In the genomic region with DNA sequence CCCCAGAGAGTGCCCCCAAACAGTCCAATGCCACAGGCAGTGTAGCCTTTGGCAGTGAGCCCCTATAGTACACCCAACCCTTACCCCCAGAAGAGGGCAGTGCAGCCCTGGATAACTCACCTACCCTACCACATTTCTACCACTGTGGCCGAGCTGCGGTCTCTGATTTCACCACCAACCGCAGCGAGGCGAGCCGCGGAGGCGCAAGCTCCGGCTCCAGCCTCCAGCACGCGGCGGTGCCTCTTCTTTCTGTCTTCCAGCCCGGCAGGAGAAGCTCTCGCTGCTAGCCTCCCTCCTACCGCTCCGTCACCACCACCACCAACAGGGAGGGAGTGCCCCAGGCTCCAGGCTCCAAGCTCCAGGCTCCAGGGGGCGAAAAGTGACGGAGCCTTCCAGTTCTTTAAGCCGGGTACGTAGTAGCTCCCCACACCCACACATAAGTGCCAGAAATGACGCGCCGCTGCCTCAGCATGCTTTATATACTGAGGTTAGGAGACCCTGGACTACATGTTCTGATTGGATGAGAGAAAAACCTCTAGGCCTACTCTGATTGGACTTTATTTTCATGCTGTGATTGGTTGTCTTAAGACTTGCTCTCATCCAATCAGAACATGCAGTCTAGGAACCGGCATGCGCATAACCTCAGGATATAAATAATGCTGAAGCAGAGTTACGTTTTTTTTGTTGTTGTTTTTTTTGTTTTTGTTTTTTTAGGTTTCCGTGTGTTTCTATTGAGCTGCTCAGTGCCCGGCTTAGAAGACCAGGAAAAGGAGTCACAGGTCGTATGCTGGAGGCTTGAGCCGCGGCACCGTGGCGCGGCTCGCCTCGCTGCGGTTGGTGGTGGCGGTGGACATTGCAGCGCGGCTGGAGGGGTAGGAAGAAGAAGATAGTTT, we compare ENCODE assay signal across 8 cellular contexts. TPM values are rescaled to one million over a fixed set of nuclear protein-coding genes. Genes with fewer than 3 reads are reported as not detected.
DNase-seq lines count a peak whose midpoint lies in the region; ATAC-seq, FAIRE-seq and TF ChIP-seq lines count a peak whose summit lies in the region.

A gene (plus strand): TSS at position 645 of the 893 bp plus-strand sequence.

- FAIRE-seq in keratinocyte (lab: Jason Lieb, UNC) = no peak

- TF ChIP-seq CTCF in DND-41 (IDR thresholded peaks at IDR 0.05; ENCODE audit: borderline replicate concordance, extremely low read depth, low read length, poor library complexity, severe bottlenecking) (peak; percentile 73), ascending aorta (IDR thresholded peaks at IDR 0.05) (peak; percentile 9 to 41 (median 35)), keratinocyte (optimal IDR thresholded peaks at IDR 0.05 in 1 of 3, IDR thresholded peaks at IDR 0.05 in 1 of 3, conservative IDR thresholded peaks at IDR 0.05 in 1 of 3; ENCODE audit: extremely low read depth in 1 of 3, insufficient read depth in 2 of 3, low read length in 3 of 3) (peak; percentile 39 to 77 (median 62)), coronary artery (IDR thresholded peaks at IDR 0.05) (no peak), sigmoid colon (IDR thresholded peaks at IDR 0.05) (peak in 1 of 4 experiments; percentile 51)

- H3K4me1 ChIP-seq in DND-41 (ENCODE audit: insufficient read depth, low read length) = peaks cover 7% of the 10 kb centered on the region; the same call in 1 of the 2 replicates
- H3K4me1 ChIP-seq in ascending aorta = no peaks in the 10 kb centered on the region
- H3K4me1 ChIP-seq in keratinocyte (ENCODE audit: control insufficient read depth, extremely low read depth, insufficient read depth, low read length) = no peaks in the 10 kb centered on the region
- no peaks in the 10 kb centered on the region for H3K4me1 ChIP-seq in sigmoid colon

- H4K20me1 ChIP-seq in DND-41 (ENCODE audit: insufficient read depth, low read length) = no peaks in the 10 kb centered on the region; the same call in 1 of the 2 replicates
- no peaks in the 10 kb centered on the region for H4K20me1 ChIP-seq in keratinocyte (ENCODE audit: control insufficient read depth, extremely low read depth, insufficient read depth, low read length)

- H3K9ac ChIP-seq in DND-41 (ENCODE audit: low read depth, low read length) (no peak within 1 kb of the TSS), keratinocyte (ENCODE audit: control insufficient read depth, extremely low read depth, insufficient read depth, low read length) (peak within 1 kb of the TSS; percentile 22)

- H3K4me2 ChIP-seq in DND-41 (ENCODE audit: insufficient read depth, low read length) (peak within 1 kb of the TSS; percentile 45; the same call in 1 of the 2 replicates), keratinocyte (ENCODE audit: control insufficient read depth, extremely low read depth, insufficient read depth, low read depth, low read length) (no peak within 1 kb of the TSS)

- H3K36me3 ChIP-seq in DND-41 (ENCODE audit: insufficient read depth, low read length) (no peaks in the 10 kb centered on the region), ascending aorta (no peaks in the 10 kb centered on the region), keratinocyte (ENCODE audit: control insufficient read depth in 2 of 2, extremely low read depth in 1 of 2, insufficient read depth in 2 of 2, low read length in 2 of 2) (no peaks in the 10 kb centered on the region), sigmoid colon (no peaks in the 10 kb centered on the region)

- intact Hi-C loops in ascending aorta (cut with DNase I) (no loop called here), sigmoid colon (cut with DNase I) (no loop called here)

- H2AFZ ChIP-seq in DND-41 (ENCODE audit: low read depth, low read length) (no peak within 1 kb of the TSS), keratinocyte (ENCODE audit: control insufficient read depth, low read length) (no peak within 1 kb of the TSS)

- H3K79me2 ChIP-seq in DND-41 (ENCODE audit: insufficient read depth, low read length) (no peaks in the 10 kb centered on the region), keratinocyte (ENCODE audit: control insufficient read depth, insufficient read depth, low read length) (no peaks in the 10 kb centered on the region)

- H3K27me3 ChIP-seq in DND-41 (ENCODE audit: insufficient read depth, low read length, poor library complexity) (peaks cover 13% of the 10 kb centered on the region), ascending aorta (no peaks in the 10 kb centered on the region), keratinocyte (ENCODE audit: control insufficient read depth, extremely low read depth, insufficient read depth, low read length) (no peaks in the 10 kb centered on the region), sigmoid colon (no peaks in the 10 kb centered on the region)

- H3K27ac ChIP-seq in DND-41 (ENCODE audit: low read length) (no peak within 1 kb of the TSS), ascending aorta (no peak within 1 kb of the TSS), keratinocyte (ENCODE audit: control insufficient read depth, insufficient read depth, low read length) (no peak within 1 kb of the TSS), coronary artery (no peak within 1 kb of the TSS), sigmoid colon (no peak within 1 kb of the TSS)

- no peaks in the 10 kb centered on the region for H3K9me3 ChIP-seq in DND-41 (ENCODE audit: insufficient read depth, low read length, severe bottlenecking)
- H3K9me3 ChIP-seq in ascending aorta = no peaks in the 10 kb centered on the region
- H3K9me3 ChIP-seq in keratinocyte (ENCODE audit: control insufficient read depth, low read depth, low read length) = no peaks in the 10 kb centered on the region
- H3K9me3 ChIP-seq in sigmoid colon = no peaks in the 10 kb centered on the region

- TF ChIP-seq POLR2A in sigmoid colon (IDR thresholded peaks at IDR 0.05) = no peak

- WGBS in sigmoid colon, 2 donors = 44 to 74% methylated on average over 40 of the region's 40 CpGs

- peak; percentile 68 for DNase-seq in DND-41
- DNase-seq in KG1 (lab: John Stamatoyannopoulos, UW) = peak; percentile 64
- DNase-seq in NOMO-1 treated with dmso at 0.1 percent for 144 hours (lab: John Stamatoyannopoulos, UW; ENCODE audit: unreplicated experiment) = peak; percentile 74
- no peak for DNase-seq in ascending aorta (ENCODE audit: low spot score in 2 of 2)
- no peak for DNase-seq in keratinocyte (ENCODE audit: low read depth, low spot score)
- DNase-seq in stimulated activated CD8-positive, alpha-beta memory T cell treated with anti-CD3 and anti-CD28 coated beads, Interleukin-15, amount 100 ng/mL, for 48 hours (ENCODE audit: low read depth in 2 of 2) = peak; percentile 5 to 12
- no peak for DNase-seq in coronary artery (ENCODE audit: low spot score)
- no peak for DNase-seq in sigmoid colon

- H3K4me3 ChIP-seq in DND-41 (ENCODE audit: low read depth in 1 of 2, low read length in 2 of 2) (no peak within 1 kb of the TSS), ascending aorta (peak within 1 kb of the TSS in 1 of 2 donors; percentile 36), keratinocyte (ENCODE audit: control insufficient read depth in 2 of 3, extremely low read depth in 1 of 3, insufficient read depth in 2 of 3, low read depth in 1 of 3, low read length in 3 of 3) (peak within 1 kb of the TSS in 1 of 3 experiments; percentile 12), coronary artery (no peak within 1 kb of the TSS), sigmoid colon (no peak within 1 kb of the TSS)

- peak; percentile 98 for ATAC-seq in DND-41 (ENCODE audit: insufficient read depth, low read depth)

- no peaks in the 10 kb centered on the region for H3K9me1 ChIP-seq in keratinocyte (ENCODE audit: control insufficient read depth, extremely low read depth, insufficient read depth, low read length)

- no peak for TF ChIP-seq EP300 in sigmoid colon (IDR thresholded peaks at IDR 0.05)

- dilution Hi-C loops in keratinocyte (cut with MboI; ENCODE audit: extremely low pct_ligation_motif_present, low sequenced_read_pairs) = no loop called here

RNA-seq across cellular contexts. Expression of the gene that starts here (rescaled TPM):
- not detected for total RNA-seq in ascending aorta
- polyA plus RNA-seq in keratinocyte = not detected in 3 replicates
- not detected for polyA plus RNA-seq in keratinocyte (2011; ENCODE audit: low read depth)
- not detected in 2 replicates for polyA plus RNA-seq in keratinocyte (2011; cell fraction: cytosol; rRNA removed)
- polyA plus RNA-seq in keratinocyte (2011; cell fraction: nucleus; rRNA removed) = not detected in 2 replicates
- polyA plus RNA-seq in keratinocyte (2012; ENCODE audit: low replicate concordance) = not detected in 2 replicates
- not detected in 3 replicates for polyA minus RNA-seq in keratinocyte
- not detected for polyA minus RNA-seq in keratinocyte (2011; cell fraction: cytosol; rRNA and poly(A)+ RNA removed)
- polyA minus RNA-seq in keratinocyte (2011; cell fraction: nucleus; rRNA and poly(A)+ RNA removed) = not detected in 2 replicates
- not detected for total RNA-seq in sigmoid colon
- 1 to 10 TPM in 1 of 3 donors, under 1 TPM in 1, not detected in 1; 0.31 to 1.8 TPM for polyA plus RNA-seq in sigmoid colon

Comparison
In these comparisons a context has a peak if more than half of its experiments do, and no peak if none do; other contexts are left out.
1. DNase-seq: peak in DND-41 (single experiment), KG1 (single experiment), NOMO-1 treated with dmso at 0.1 percent for 144 hours (single experiment) and stimulated activated CD8-positive, alpha-beta memory T cell treated with anti-CD3 and anti-CD28 coated beads, Interleukin-15, amount 100 ng/mL, for 48 hours (2 of 2); none in ascending aorta (0 of 2), keratinocyte (single experiment), coronary artery (single experiment) and sigmoid colon (single experiment).